13 cellular contexts compared by ENCODE assay signal in the genomic region with DNA sequence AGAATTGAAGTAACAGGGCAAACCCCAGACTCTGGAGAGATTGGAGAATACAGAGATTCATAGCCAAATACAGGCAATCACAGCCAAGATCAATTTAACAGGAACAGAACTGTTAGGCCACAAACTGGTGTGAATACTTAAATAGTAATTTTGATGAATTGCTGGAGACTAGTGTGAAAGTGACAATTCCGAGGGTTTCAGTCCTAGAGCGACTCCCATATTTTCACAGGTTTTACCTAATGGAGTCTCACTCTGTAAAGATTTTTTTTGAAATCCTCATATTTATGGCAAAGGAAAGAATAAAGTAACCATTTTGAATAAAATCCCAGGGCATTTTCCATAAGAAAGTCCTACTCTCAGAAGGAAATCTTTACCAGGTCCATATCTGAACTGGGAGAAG.
"Had no signal": no experiment of that assay in that cellular context is flagged by ENCODE, and none has a peak within 500 bp of the region (broad histone marks: within the 10 kb centered on the region; RNA-seq: fewer than 3 reads in every experiment).

No MANE protein-coding gene starts in this region.

- H3K4me3 ChIP-seq: skin epidermis, tibial artery, uterus had no signal

- H3K4me3 Mint-ChIP-seq: brain; immature natural killer cell; nephron; T-helper 1 cell treated with Interleukin-12 subunit alpha and Interleukin-12 subunit beta and Interleukin-4 antibody, amounts not matched to agents 30 μg/mL and 1 μg/mL, for 36 hours had no signal

- H3K27ac ChIP-seq: tibial artery, uterus had no signal

- H3K36me3 Mint-ChIP-seq: brain, immature natural killer cell had no signal

- DNase-seq: activated CD4-positive, alpha-beta T cell treated with anti-CD3 and anti-CD28 coated beads for 4 hours; activated naive CD4-positive, alpha-beta T cell treated with anti-CD3 and anti-CD28 coated beads, Interleukin-2, amount 50 U/mL, for 16 hours; activated T-cell treated with anti-CD3 and anti-CD28 coated beads for 4 hours; amniotic stem cell; effector memory CD4-positive, alpha-beta T cell; immature natural killer cell; left colon; tibial artery; uterus had no signal

- H3K4me1 ChIP-seq: uterus had no signal

- H3K27me3 Mint-ChIP-seq: brain had no signal

- H3K36me3 ChIP-seq: tibial artery, uterus had no signal

- H3K9me3 Mint-ChIP-seq: brain; nephron; T-helper 1 cell treated with Interleukin-12 subunit alpha and Interleukin-12 subunit beta and Interleukin-4 antibody, amounts not matched to agents 30 μg/mL and 1 μg/mL, for 36 hours had no signal

- H3K9me3 ChIP-seq: tibial artery, uterus had no signal

- H3K4me1 Mint-ChIP-seq: immature natural killer cell, nephron had no signal

- H3K27me3 ChIP-seq: tibial artery, uterus had no signal

- H3K27ac Mint-ChIP-seq: immature natural killer cell; nephron; T-helper 1 cell treated with Interleukin-12 subunit alpha and Interleukin-12 subunit beta and Interleukin-4 antibody, amounts not matched to agents 30 μg/mL and 1 μg/mL, for 36 hours had no signal
